10 cellular contexts compared by ENCODE assay signal in the genomic region with DNA sequence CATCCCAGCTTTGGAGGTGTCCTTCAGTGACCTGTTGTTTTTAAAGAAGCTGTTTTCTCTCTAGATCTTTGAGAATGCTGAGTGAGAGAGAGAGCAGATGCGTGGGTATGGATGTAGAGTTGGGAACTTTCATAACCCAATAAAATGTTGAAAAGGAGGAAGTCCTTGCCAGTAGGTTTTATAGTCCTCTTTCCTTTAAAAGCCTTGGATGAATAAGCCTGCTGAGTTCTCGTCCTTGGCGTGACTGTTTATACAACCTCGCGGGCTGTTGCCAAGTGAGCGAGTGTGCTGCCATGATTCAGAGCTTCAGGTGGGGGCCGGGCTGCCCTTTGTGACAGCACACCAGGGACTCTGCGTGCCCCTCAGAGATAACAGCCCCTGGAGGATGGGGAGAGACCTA. TPM values are rescaled to one million over a fixed set of nuclear protein-coding genes. Genes with fewer than 3 reads are reported as not detected.
DNase-seq lines count a peak whose midpoint lies in the region; ATAC-seq and TF ChIP-seq lines count a peak whose summit lies in the region.
"Had no signal": no experiment of that assay in that cellular context is flagged by ENCODE, and none has a peak within 500 bp of the region (broad histone marks: within the 10 kb centered on the region; RNA-seq: fewer than 3 reads in every experiment).

No MANE protein-coding gene starts in this region.

- no peak overlapping the region for H3K4me3 ChIP-seq in coronary artery
- H3K4me3 ChIP-seq in lung, result no peak overlapping the region
- H3K4me3 ChIP-seq in vagina, result no peak overlapping the region
- H3K4me3 ChIP-seq: skin epidermis had no signal

- TF ChIP-seq CTCF in coronary artery (IDR thresholded peaks at IDR 0.05) (no peak), lung (IDR thresholded peaks at IDR 0.05; ENCODE audit: control extremely low read depth, extremely low read depth) (no peak), vagina (IDR thresholded peaks at IDR 0.05) (no peak)

- H3K9me3 ChIP-seq in lung (ENCODE audit: control insufficient read depth in 2 of 2, insufficient read depth in 1 of 2, low read length in 1 of 2) (no peaks in the 10 kb centered on the region), vagina (no peaks in the 10 kb centered on the region)

- WGBS in lung, 2 donors, result 57% methylated on average over 8 of the region's 8 CpGs

- H3K27ac ChIP-seq in coronary artery, result no peak overlapping the region
- H3K27ac ChIP-seq in lung (ENCODE audit: low read depth in 1 of 2, low read length in 1 of 2), result peak overlapping the region; percentile 61 to 93
- peak overlapping the region; percentile 85 for H3K27ac ChIP-seq in vagina

- no peak for ATAC-seq in lung (ENCODE audit: insufficient read depth, low FRiP score)
- ATAC-seq in GM19455 (IDR thresholded peaks at IDR 0.05; ENCODE audit: unreplicated experiment), result no peak
- ATAC-seq in GM19324 (IDR thresholded peaks at IDR 0.05; ENCODE audit: low FRiP score, unreplicated experiment), result no peak

- H3K4me1 ChIP-seq in lung (ENCODE audit: control insufficient read depth in 2 of 2, insufficient read depth in 2 of 2, low read length in 2 of 2), result peaks cover 16 to 23% of the 10 kb centered on the region in 2 donors
- peaks cover 59% of the 10 kb centered on the region for H3K4me1 ChIP-seq in vagina

- TF ChIP-seq POLR2A in vagina (IDR thresholded peaks at IDR 0.05), result no peak

- DNase-seq in SIG-M5 treated with dmso at 0.1 percent for 504 hours (lab: John Stamatoyannopoulos, UW; ENCODE audit: unreplicated experiment) (peak; percentile 36), SIG-M5 (lab: John Stamatoyannopoulos, UW) (no peak), coronary artery (ENCODE audit: low spot score) (peak; percentile 59), lung (ENCODE audit: low spot score) (no peak), vagina (ENCODE audit: extremely low spot score in 2 of 2) (peak in 1 of 2 donors; percentile 92), NCI-H446 treated with DMSO at 0.1 percent for 48 hours (lab: John Stamatoyannopoulos, UW) (no peak)
- DNase-seq: effector CD4-positive, alpha-beta T cell had no signal

- H3K27me3 ChIP-seq in lung (ENCODE audit: control insufficient read depth, insufficient read depth) (no peaks in the 10 kb centered on the region), vagina (no peaks in the 10 kb centered on the region)

- H3K36me3 ChIP-seq in lung (ENCODE audit: control insufficient read depth in 2 of 2, insufficient read depth in 2 of 2, low read length in 2 of 2) (no peaks in the 10 kb centered on the region), vagina (no peaks in the 10 kb centered on the region)

- intact Hi-C loops in vagina (cut with DNase I), result loop anchor here (10.0 kb wide), 1 partner anchor 45 kb away; no protein-coding TSS in a partner anchor

RNA-seq across cellular contexts. Expression of a gene that starts 18.4 kb away (rescaled TPM):
- total RNA-seq in lung, result 10 to 100 TPM in 1 of 2 donors, 1 to 10 TPM in 1; 6.9 to 36.9 TPM
- 10 to 100 TPM in 1 of 2 donors, 1 to 10 TPM in 1; 9.0 to 14.2 TPM for polyA plus RNA-seq in lung
- total RNA-seq in vagina, result 15.2 TPM

Comparison
In these comparisons a context has a peak if more than half of its experiments do, and no peak if none do; other contexts are left out.
1. DNase-seq: peak in SIG-M5 treated with dmso at 0.1 percent for 504 hours (single experiment) and coronary artery (single experiment); none in SIG-M5 (single experiment), lung (single experiment) and NCI-H446 treated with DMSO at 0.1 percent for 48 hours (single experiment).
2. H3K27ac ChIP-seq: peak in lung (2 of 2) and vagina (single experiment); none in coronary artery (0 of 2).